Comparison of ENCODE assay signal across 8 cellular contexts in the genomic region with DNA sequence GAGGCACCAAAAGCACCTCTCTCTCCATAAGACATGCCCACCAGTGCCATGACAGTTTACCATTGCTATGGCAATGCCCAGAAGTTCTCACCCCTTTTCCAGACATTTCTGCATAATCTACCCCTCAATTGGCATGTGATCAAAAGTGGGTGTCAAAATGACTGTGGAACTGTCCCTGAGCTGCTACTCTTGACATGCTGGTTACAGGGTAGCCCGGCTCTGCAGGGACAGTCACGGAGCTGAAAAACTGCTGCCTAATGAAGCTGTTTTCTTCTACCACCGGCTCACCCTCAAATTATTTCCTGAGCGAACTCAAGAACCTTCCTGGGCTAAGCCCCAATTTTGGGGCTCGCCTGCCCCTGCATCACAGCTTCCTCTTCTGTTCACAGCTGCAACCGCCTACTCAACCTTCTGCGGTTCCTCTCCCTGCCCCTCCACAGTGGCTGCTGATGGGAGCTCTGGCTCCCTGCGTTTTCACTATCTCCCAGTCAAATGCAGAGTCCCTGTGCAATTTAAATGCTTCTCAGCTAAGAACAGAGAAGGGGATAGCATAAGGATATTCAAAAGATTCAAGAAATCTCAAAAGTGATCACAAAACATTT.
DNase-seq lines count a peak whose midpoint lies in the region; ATAC-seq, FAIRE-seq and TF ChIP-seq lines count a peak whose summit lies in the region.

No MANE protein-coding gene starts in this region.

- H4K20me1 ChIP-seq in PC-3 (ENCODE audit: low read length) = no peaks in the 10 kb centered on the region

- intact Hi-C loops in PC-3 (cut with micrococcal nuclease) = no loop called here

- DNase-seq in GM12892 (ENCODE audit: insufficient read length) (no peak), SKM-1 treated with dmso at 0.1 percent for 144 hours (lab: John Stamatoyannopoulos, UW; ENCODE audit: unreplicated experiment) (peak; percentile 28), PC-3 (no peak), NCI-H226 (no peak)
- DNase-seq in activated naive CD4-positive, alpha-beta T cell treated with anti-CD3 and anti-CD28 coated beads, Interleukin-2, amount 50 U/mL, for 16 hours = peak; percentile 39
- DNase-seq in stimulated activated CD4-positive, alpha-beta T cell treated with anti-CD3 and anti-CD28 coated beads, Interleukin-1b, Interleukin-23, amount 100 ng/mL, for 48 hours = peak; percentile 20

- no peak overlapping the region for H3K9ac ChIP-seq in PC-3 (ENCODE audit: low read length)

- no peak overlapping the region for H3K27ac ChIP-seq in PC-3 (ENCODE audit: low read length)

- H3K36me3 ChIP-seq in PC-3 (ENCODE audit: low read depth, low read length) = no peaks in the 10 kb centered on the region

- ATAC-seq in GM19452 (IDR thresholded peaks at IDR 0.05; ENCODE audit: unreplicated experiment) (no peak), PC-3 (no peak), HG02840 (IDR thresholded peaks at IDR 0.05; ENCODE audit: low FRiP score, unreplicated experiment) (no peak)

- H3K9me3 ChIP-seq in PC-3 (ENCODE audit: low read length) = no peaks in the 10 kb centered on the region

- H3K4me1 ChIP-seq in PC-3 (ENCODE audit: insufficient read depth, low read length) = no peaks in the 10 kb centered on the region

- no TSS peak for BruUV-seq in PC-3 (replicated peaks; lab: Mats Ljungman, UMichigan)

- no peak overlapping the region for H3K4me3 ChIP-seq in PC-3 (ENCODE audit: low read length)

- no peak for TF ChIP-seq CTCF in PC-3 (conservative IDR thresholded peaks at IDR 0.05; ENCODE audit: low read depth, low read length)

- H3K9me2 ChIP-seq in PC-3 (replicated peaks; ENCODE audit: low read length) = no peaks in the 10 kb centered on the region

- H3F3A ChIP-seq in PC-3 (ENCODE audit: low read length, unreplicated experiment) = no peaks in the 10 kb centered on the region

- FAIRE-seq in GM12892 (lab: Jason Lieb, UNC) = peak; percentile 78

- POLR2A ChIA-PET in PC-3 (lab: Charles Lee; ENCODE audit: unreplicated experiment) = no interaction called here

- H2AFZ ChIP-seq in PC-3 (ENCODE audit: low read length) = no peak overlapping the region

- CTCF ChIA-PET in PC-3 (lab: Charles Lee) = no interaction called here

- TF ChIP-seq POLR2A in GM12892 (IDR thresholded peaks at IDR 0.05; ENCODE audit: low read depth, low read length) = no peak

- no peak overlapping the region for H3K4me2 ChIP-seq in PC-3 (ENCODE audit: low read length)

- peaks cover 82% of the 10 kb centered on the region for H3K27me3 ChIP-seq in PC-3 (ENCODE audit: low read length)

- no peaks in the 10 kb centered on the region for H3K79me2 ChIP-seq in PC-3 (ENCODE audit: low read length)

Comparison
In these comparisons a context has a peak if more than half of its experiments do, and no peak if none do; other contexts are left out.
1. DNase-seq: peak in SKM-1 treated with dmso at 0.1 percent for 144 hours (single experiment), activated naive CD4-positive, alpha-beta T cell treated with anti-CD3 and anti-CD28 coated beads, Interleukin-2, amount 50 U/mL, for 16 hours (single experiment) and stimulated activated CD4-positive, alpha-beta T cell treated with anti-CD3 and anti-CD28 coated beads, Interleukin-1b, Interleukin-23, amount 100 ng/mL, for 48 hours (single experiment); none in GM12892 (single experiment), PC-3 (single experiment) and NCI-H226 (single experiment).